Comparison of ENCODE assay signal across 21 cellular contexts in the genomic region with DNA sequence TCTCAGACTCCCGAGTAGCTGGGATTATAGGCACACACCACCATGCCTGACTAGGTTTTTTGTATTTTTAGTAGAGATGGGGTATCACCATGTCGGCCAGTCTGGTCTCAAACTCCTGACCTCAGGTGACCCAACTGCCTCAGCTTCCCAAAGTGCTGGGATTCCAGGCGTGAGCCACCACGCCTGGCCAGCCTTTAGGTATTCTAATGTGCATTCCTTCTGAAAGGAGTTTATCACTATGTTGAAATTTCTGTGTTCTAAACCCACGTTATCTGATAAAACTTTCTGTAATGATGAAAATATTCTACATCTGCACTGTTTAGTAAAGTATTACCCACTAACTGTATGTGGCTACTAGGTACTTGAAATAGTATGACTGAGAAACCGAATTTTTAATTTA.
DNase-seq lines count a peak whose midpoint lies in the region.
"Had no signal": no experiment of that assay in that cellular context is flagged by ENCODE, and none has a peak within 500 bp of the region (broad histone marks: within the 10 kb centered on the region; RNA-seq: fewer than 3 reads in every experiment).

No MANE protein-coding gene starts in this region.

- H3K79me1 ChIP-seq in trophoblast cell (ENCODE audit: low read length), result no peaks in the 10 kb centered on the region

- H3K14ac ChIP-seq in trophoblast cell (ENCODE audit: low read length), result no peak overlapping the region

- no peak overlapping the region for H3K18ac ChIP-seq in trophoblast cell (ENCODE audit: low read length)

- H3K79me2 ChIP-seq in trophoblast cell (ENCODE audit: control insufficient read depth, insufficient read depth, low read length, poor library complexity), result no peaks in the 10 kb centered on the region

- no peak overlapping the region for H4K8ac ChIP-seq in trophoblast cell (ENCODE audit: low read depth, low read length)

- H3K27ac ChIP-seq in trophoblast cell (ENCODE audit: low read depth, low read length), result no peak overlapping the region
- no peak overlapping the region for H3K27ac ChIP-seq in caudate nucleus (ENCODE audit: low read depth, low read length)
- H3K27ac ChIP-seq: BLaER1 treated with 17β-estradiol and CSF1 and Interleukin-3, amounts not matched to agents 10 nM and 100 nM; C4-2B had no signal

- H3K4me1 ChIP-seq in trophoblast cell (ENCODE audit: control insufficient read depth in 1 of 2, insufficient read depth in 2 of 2, low read length in 2 of 2), result no peaks in the 10 kb centered on the region
- H3K4me1 ChIP-seq: BLaER1 treated with 17β-estradiol and CSF1 and Interleukin-3, amounts not matched to agents 10 nM and 100 nM had no signal

- H2AK5ac ChIP-seq in trophoblast cell (ENCODE audit: low read length), result no peak overlapping the region

- H2AFZ ChIP-seq in trophoblast cell (ENCODE audit: insufficient read depth, low read length, poor library complexity), result no peak overlapping the region

- H3K36me3 ChIP-seq in trophoblast cell (ENCODE audit: control insufficient read depth in 1 of 2, insufficient read depth in 2 of 2, low read length in 2 of 2) (no peaks in the 10 kb centered on the region), H7 (replicated peaks; ENCODE audit: control insufficient read depth, insufficient read depth, low read length) (no peaks in the 10 kb centered on the region)
- H3K36me3 ChIP-seq: BLaER1 treated with 17β-estradiol and CSF1 and Interleukin-3, amounts not matched to agents 10 nM and 100 nM had no signal

- H3K4me2 ChIP-seq in trophoblast cell (ENCODE audit: low read length), result no peak overlapping the region
- H3K4me2 ChIP-seq: BLaER1 treated with 17β-estradiol and CSF1 and Interleukin-3, amounts not matched to agents 10 nM and 100 nM had no signal

- H3K4ac ChIP-seq in trophoblast cell (ENCODE audit: low read depth, low read length), result no peak overlapping the region

- H3K9ac ChIP-seq in trophoblast cell (ENCODE audit: low read length), result no peak overlapping the region
- H3K9ac ChIP-seq: BLaER1 treated with 17β-estradiol and CSF1 and Interleukin-3, amounts not matched to agents 10 nM and 100 nM had no signal

- no peak overlapping the region for H3K23ac ChIP-seq in trophoblast cell (ENCODE audit: low read length)

- H3K27me3 ChIP-seq in trophoblast cell (ENCODE audit: insufficient read depth, low read length) (no peaks in the 10 kb centered on the region), H7 (ENCODE audit: control insufficient read depth, insufficient read depth, low read length) (no peaks in the 10 kb centered on the region)
- H3K27me3 ChIP-seq: BLaER1 treated with 17β-estradiol and CSF1 and Interleukin-3, amounts not matched to agents 10 nM and 100 nM had no signal

- H2BK12ac ChIP-seq in trophoblast cell (ENCODE audit: low read length), result no peak overlapping the region

- no peak overlapping the region for H4K91ac ChIP-seq in trophoblast cell (ENCODE audit: low read depth, low read length)

- no peak overlapping the region for H3K4me3 ChIP-seq in trophoblast cell (ENCODE audit: low read depth, low read length)
- no peak overlapping the region for H3K4me3 ChIP-seq in H7 (ENCODE audit: insufficient read depth, low read depth, low read length)
- H3K4me3 ChIP-seq: BLaER1 treated with 17β-estradiol and CSF1 and Interleukin-3, amounts not matched to agents 10 nM and 100 nM; GM12878 had no signal

- no peak overlapping the region for H4K12ac ChIP-seq in trophoblast cell (ENCODE audit: low read depth, low read length)

- H2BK5ac ChIP-seq in trophoblast cell (ENCODE audit: low read depth, low read length, poor library complexity), result no peak overlapping the region

- peak; percentile 40 for DNase-seq in NCI-H226
- peak; percentile 13 for DNase-seq in kidney glomerular epithelial cell (lab: John Stamatoyannopoulos, UW)
- peak; percentile 74 to 90 for DNase-seq in trophoblast cell
- no peak for DNase-seq in GDM1 (lab: John Stamatoyannopoulos, UW)
- DNase-seq in caudate nucleus (lab: John Stamatoyannopoulos, UW), result no peak
- DNase-seq in H7, result no peak
- DNase-seq in DMS153 (lab: John Stamatoyannopoulos, UW), result no peak
- DNase-seq: 8988T; AML-193; Caco-2; Calu3; CD4-positive, alpha-beta T cell; CD8-positive, alpha-beta T cell; DMS53; DMS79; DND-41; EL; GF-D8 had no signal

- no peaks in the 10 kb centered on the region for H3K9me3 ChIP-seq in trophoblast cell (ENCODE audit: insufficient read depth, low read depth, low read length)
- H3K9me3 ChIP-seq: BLaER1 treated with 17β-estradiol and CSF1 and Interleukin-3, amounts not matched to agents 10 nM and 100 nM; Caco-2 had no signal

- WGBS in trophoblast cell (ENCODE audit: extremely low coverage, insufficient coverage, insufficient read length), result no CpG with 5 or more reads among the region's 6 CpGs

- no peak overlapping the region for H2BK120ac ChIP-seq in trophoblast cell (ENCODE audit: insufficient read depth, low read length, poor library complexity)

Comparison
In these comparisons a context has a peak if more than half of its experiments do, and no peak if none do; other contexts are left out.
1. DNase-seq: peak in NCI-H226 (single experiment), kidney glomerular epithelial cell (single experiment) and trophoblast cell (2 of 2); none in GDM1 (single experiment), caudate nucleus (0 of 61), H7 (single experiment) and DMS153 (single experiment).